In genomic region chr9:21692390-21692789, GRCh38 we compare ENCODE assay signal across 32 cellular contexts.
"Had no signal": no experiment of that assay in that cellular context is flagged by ENCODE, and none has a peak within 500 bp of the region (broad histone marks: within the 10 kb centered on the region; RNA-seq: fewer than 3 reads in every experiment).

No MANE protein-coding gene starts in this region.

- DNase-seq: activated B cell treated with CpG ODN at 0.5 μM for 24 hours; activated CD4-positive, alpha-beta memory T cell treated with anti-CD3 and anti-CD28 coated beads for 36 hours; activated CD4-positive, alpha-beta T cell treated with anti-CD3 and anti-CD28 coated beads for 4 hours; activated CD4-positive, alpha-beta T cell treated with anti-CD3 and anti-CD28 coated beads, Interleukin-2, amount 10 ng/mL, durations not matched to agents 24 days and 14 days; activated CD4-positive, alpha-beta T cell treated with anti-CD3 and anti-CD28 coated beads, Interleukin-2, amount 50 U/mL, for 1 hour; activated CD4-positive, alpha-beta T cell treated with anti-CD3 and anti-CD28 coated beads, Interleukin-2, amount 50 U/mL, for 4 hours; activated CD4-positive, CD25-positive, alpha-beta regulatory T cell treated with anti-CD3 and anti-CD28 coated beads, Interleukin-2, amount 50 U/mL, for 72 hours; activated CD8-positive, alpha-beta memory T cell treated with anti-CD3 and anti-CD28 coated beads, Interleukin-2, amount 50 U/mL, for 4 hours; activated CD8-positive, alpha-beta T cell treated with anti-CD3 and anti-CD28 coated beads for 36 hours; activated effector memory CD4-positive, alpha-beta T cell treated with anti-CD3 and anti-CD28 coated beads, Interleukin-2, amount 50 U/mL, for 16 hours; activated gamma-delta T cell treated with Interleukin-2 at 50 U/mL for 16 hours; activated naive CD4-positive, alpha-beta T cell; activated naive CD4-positive, alpha-beta T cell treated with anti-CD3 and anti-CD28 coated beads, Interleukin-2, amount 10 ng/mL, durations not matched to agents 7 days and 5 days; activated naive CD8-positive, alpha-beta T cell treated with anti-CD3 and anti-CD28 coated beads for 36 hours; activated T-cell treated with anti-CD3 and anti-CD28 coated beads for 4 hours; activated T-cell treated with anti-CD3 and anti-CD28 coated beads, Interleukin-2, amount 50 U/mL, for 1 hour; activated T-cell treated with anti-CD3 and anti-CD28 coated beads, Interleukin-2, amount 50 U/mL, for 4 hours; activated T-cell treated with anti-CD3 and anti-CD28 coated beads, Interleukin-2, amount 50 U/mL, for 72 hours; adrenal gland; amniotic stem cell; aorta; central memory CD4-positive, alpha-beta T cell; T-helper 2 cell; T-helper 9 cell had no signal

- H3K4me1 ChIP-seq: adrenal gland had no signal

- H3K4me3 ChIP-seq: adrenal gland, cardiac muscle cell had no signal

- H3K27me3 Mint-ChIP-seq: activated CD8-positive, alpha-beta T cell treated with anti-CD3 and anti-CD28 coated beads for 36 hours; activated naive CD8-positive, alpha-beta T cell treated with anti-CD3 and anti-CD28 coated beads for 36 hours; brain had no signal

- H3K27ac ChIP-seq: adrenal gland, cardiac muscle cell, VCaP had no signal

- H3K27me3 ChIP-seq: adrenal gland had no signal

- H3K36me3 Mint-ChIP-seq: activated CD4-positive, alpha-beta memory T cell treated with anti-CD3 and anti-CD28 coated beads for 36 hours; activated naive CD4-positive, alpha-beta T cell treated with anti-CD3 and anti-CD28 coated beads, Interleukin-2, amount 10 ng/mL, durations not matched to agents 7 days and 5 days; brain had no signal

- H3K36me3 ChIP-seq: adrenal gland, cardiac muscle cell had no signal

- H3K4me1 Mint-ChIP-seq: activated B cell treated with CpG ODN at 0.5 μM for 24 hours; activated naive CD4-positive, alpha-beta T cell treated with anti-CD3 and anti-CD28 coated beads, Interleukin-2, amount 10 ng/mL, durations not matched to agents 7 days and 5 days; brain had no signal

- ATAC-seq: activated CD8-positive, alpha-beta T cell treated with anti-CD3 and anti-CD28 coated beads for 36 hours; activated naive CD4-positive, alpha-beta T cell treated with anti-CD3 and anti-CD28 coated beads, Interleukin-2, amount 50 U/mL, for 72 hours; activated T-cell treated with anti-CD3 and anti-CD28 coated beads, Interleukin-2, amount 50 U/mL, for 4 hours; activated T-cell treated with anti-CD3 and anti-CD28 coated beads, Interleukin-2, amount 50 U/mL, for 72 hours; activated T-helper 17 cell treated with anti-CD3 and anti-CD28 coated beads, Interleukin-2, amount 50 U/mL, for 72 hours had no signal

- H3K9me3 Mint-ChIP-seq: activated B cell treated with CpG ODN at 0.5 μM for 24 hours; activated naive CD4-positive, alpha-beta T cell treated with anti-CD3 and anti-CD28 coated beads, Interleukin-2, amount 50 U/mL, for 72 hours; activated T-cell treated with anti-CD3 and anti-CD28 coated beads, Interleukin-2, amount 50 U/mL, for 4 hours; activated T-helper 1 cell treated with anti-CD3 and anti-CD28 coated beads, Interleukin-12 subunit alpha, Interleukin-12 subunit beta, Interleukin-2, Interleukin-4 antibody, amounts not matched to agents 30 ng/mL and 10 ng/mL and 1 ng/mL, durations not matched to agents 14 hours and 24 hours and 36 hours; activated T-helper 17 cell treated with anti-CD3 and anti-CD28 coated beads, Interleukin-2, amount 50 U/mL, for 72 hours; T-helper 2 cell treated with Interferon-gamma antibody and Interleukin-4, amounts not matched to agents 5 μg/mL and 100 μg/mL, for 36 hours had no signal

- H3K9me3 ChIP-seq: adrenal gland had no signal

- H3K4me3 Mint-ChIP-seq: activated B cell treated with CpG ODN at 0.5 μM for 24 hours; activated CD4-positive, alpha-beta memory T cell treated with anti-CD3 and anti-CD28 coated beads for 36 hours; activated CD4-positive, alpha-beta T cell treated with anti-CD3 and anti-CD28 coated beads, Interleukin-2, amount 10 ng/mL, durations not matched to agents 24 days and 14 days; activated CD8-positive, alpha-beta T cell treated with anti-CD3 and anti-CD28 coated beads for 36 hours; activated naive CD4-positive, alpha-beta T cell treated with anti-CD3 and anti-CD28 coated beads, Interleukin-2, amount 10 ng/mL, durations not matched to agents 7 days and 5 days; activated naive CD8-positive, alpha-beta T cell treated with anti-CD3 and anti-CD28 coated beads for 36 hours; activated T-cell treated with anti-CD3 and anti-CD28 coated beads, Interleukin-2, amount 50 U/mL, for 4 hours; activated T-cell treated with anti-CD3 and anti-CD28 coated beads, Interleukin-2, amount 50 U/mL, for 72 hours; activated T-helper 1 cell treated with anti-CD3 and anti-CD28 coated beads, Interleukin-12 subunit alpha, Interleukin-12 subunit beta, Interleukin-2, Interleukin-4 antibody, amounts not matched to agents 30 ng/mL and 10 ng/mL and 1 ng/mL, durations not matched to agents 14 hours and 24 hours and 36 hours; activated T-helper 17 cell treated with anti-CD3 and anti-CD28 coated beads, Interleukin-2, amount 50 U/mL, for 72 hours; brain; T-helper 1 cell treated with Interleukin-12 subunit alpha and Interleukin-12 subunit beta and Interleukin-4 antibody, amounts not matched to agents 30 μg/mL and 1 μg/mL, for 36 hours; T-helper 2 cell treated with Interferon-gamma antibody and Interleukin-4, amounts not matched to agents 5 μg/mL and 100 μg/mL, for 36 hours had no signal

- H3K27ac Mint-ChIP-seq: activated B cell treated with CpG ODN at 0.5 μM for 24 hours; activated CD4-positive, alpha-beta memory T cell treated with anti-CD3 and anti-CD28 coated beads for 36 hours; activated CD4-positive, alpha-beta T cell treated with anti-CD3 and anti-CD28 coated beads, Interleukin-2, amount 10 ng/mL, durations not matched to agents 24 days and 14 days; activated CD8-positive, alpha-beta T cell treated with anti-CD3 and anti-CD28 coated beads for 36 hours; activated naive CD4-positive, alpha-beta T cell treated with anti-CD3 and anti-CD28 coated beads, Interleukin-2, amount 10 ng/mL, durations not matched to agents 7 days and 5 days; activated naive CD4-positive, alpha-beta T cell treated with anti-CD3 and anti-CD28 coated beads, Interleukin-2, amount 50 U/mL, for 72 hours; activated naive CD8-positive, alpha-beta T cell treated with anti-CD3 and anti-CD28 coated beads for 36 hours; activated T-cell treated with anti-CD3 and anti-CD28 coated beads, Interleukin-2, amount 50 U/mL, for 72 hours; activated T-helper 1 cell treated with anti-CD3 and anti-CD28 coated beads, Interleukin-12 subunit alpha, Interleukin-12 subunit beta, Interleukin-2, Interleukin-4 antibody, amounts not matched to agents 30 ng/mL and 10 ng/mL and 1 ng/mL, durations not matched to agents 14 hours and 24 hours and 36 hours; activated T-helper 17 cell treated with anti-CD3 and anti-CD28 coated beads, Interleukin-2, amount 50 U/mL, for 72 hours; brain; T-helper 1 cell treated with Interleukin-12 subunit alpha and Interleukin-12 subunit beta and Interleukin-4 antibody, amounts not matched to agents 30 μg/mL and 1 μg/mL, for 36 hours; T-helper 2 cell treated with Interferon-gamma antibody and Interleukin-4, amounts not matched to agents 5 μg/mL and 100 μg/mL, for 36 hours had no signal
